ENCODE assay signal across 13 cellular contexts in genomic region chr5:150082364-150082763, GRCh38. TPM values are rescaled to one million over a fixed set of nuclear protein-coding genes. Genes with fewer than 3 reads are reported as not detected.
DNase-seq lines count a peak whose midpoint lies in the region; ATAC-seq, FAIRE-seq and TF ChIP-seq lines count a peak whose summit lies in the region.
"Had no signal": no experiment of that assay in that cellular context is flagged by ENCODE, and none has a peak within 500 bp of the region (broad histone marks: within the 10 kb centered on the region; RNA-seq: fewer than 3 reads in every experiment).

No MANE protein-coding gene starts in this region.

- H3K9me3 ChIP-seq in spleen (no peaks in the 10 kb centered on the region), kidney (ENCODE audit: control insufficient read depth in 1 of 2, low read length in 2 of 2) (no peaks in the 10 kb centered on the region)

- H3K27me3 ChIP-seq in spleen (replicated peaks in 1 of 7) = peaks cover 0 to 4% (median 0%) of the 10 kb centered on the region in 7 donors

- H3K27me3 Mint-ChIP-seq in activated B cell treated with CpG ODN at 0.5 μM for 24 hours = peaks cover 6% of the 10 kb centered on the region

- H3K27ac Mint-ChIP-seq in activated B cell treated with CpG ODN at 0.5 μM for 24 hours = peak overlapping the region; percentile 53

- peaks cover 0 to 36% (median 0%) of the 10 kb centered on the region in 6 donors for H3K36me3 ChIP-seq in spleen
- H3K36me3 ChIP-seq in kidney (ENCODE audit: control insufficient read depth in 1 of 2, insufficient read depth in 2 of 2, low read length in 2 of 2) = no peaks in the 10 kb centered on the region

- TF ChIP-seq CTCF in activated B cell treated with CpG ODN at 0.5 μM for 24 hours (IDR thresholded peaks at IDR 0.05) = no peak
- no peak for TF ChIP-seq CTCF in spleen (IDR thresholded peaks at IDR 0.05 in 8 of 11, conservative IDR thresholded peaks at IDR 0.05 in 3 of 11)
- TF ChIP-seq CTCF in kidney (IDR thresholded peaks at IDR 0.05; ENCODE audit: borderline replicate concordance, extremely low read depth, insufficient read depth) = no peak

- FAIRE-seq in kidney (lab: Jason Lieb, UNC) = no peak
- FAIRE-seq: G401.6, HTR-8/SVneo had no signal

- H3K36me3 Mint-ChIP-seq in activated B cell treated with CpG ODN at 0.5 μM for 24 hours (ENCODE audit: low read depth) = no peaks in the 10 kb centered on the region

- POLR2A ChIA-PET in activated B cell treated with CpG ODN at 0.5 μM for 24 hours (lab: Charles Lee) = no interaction called here

- peak; percentile 15 for ATAC-seq in HG02678 (IDR thresholded peaks at IDR 0.05; ENCODE audit: unreplicated experiment)
- peak; percentile 20 for ATAC-seq in activated B cell treated with CpG ODN at 0.5 μM for 24 hours (ENCODE audit: low read depth)

- H3K4me1 ChIP-seq in spleen (peaks cover 13 to 33% (median 20%) of the 10 kb centered on the region in 6 donors), kidney (ENCODE audit: control insufficient read depth in 1 of 2, insufficient read depth in 1 of 2, low read depth in 1 of 2, low read length in 2 of 2) (no peaks in the 10 kb centered on the region)

- no peak overlapping the region for H3K9ac ChIP-seq in kidney (ENCODE audit: low read length in 2 of 2)

- TF ChIP-seq POLR2A in spleen (IDR thresholded peaks at IDR 0.05) = no peak

- H3K4me1 Mint-ChIP-seq in activated B cell treated with CpG ODN at 0.5 μM for 24 hours = peaks cover 32% of the 10 kb centered on the region

- CTCF ChIA-PET in activated B cell treated with CpG ODN at 0.5 μM for 24 hours (lab: Charles Lee) = no interaction called here

- DNase-seq in SIG-M5 treated with dmso at 0.1 percent for 504 hours (lab: John Stamatoyannopoulos, UW; ENCODE audit: unreplicated experiment) = peak; percentile 50
- no peak for DNase-seq in SIG-M5 (lab: John Stamatoyannopoulos, UW)
- DNase-seq in activated B cell treated with CpG ODN at 0.5 μM for 24 hours = no peak
- DNase-seq in spleen = no peak
- DNase-seq in HuH-7 (ENCODE audit: low spot score) = no peak
- DNase-seq in T-helper 1 cell = no peak
- DNase-seq in kidney = no peak
- DNase-seq: activated CD4-positive, alpha-beta T cell treated with anti-CD3 and anti-CD28 coated beads, Interleukin-2, amount 50 U/mL, for 48 hours; NCI-H2171 had no signal

- peak overlapping the region; percentile 44 for H3K4me3 Mint-ChIP-seq in activated B cell treated with CpG ODN at 0.5 μM for 24 hours

- peak overlapping the region in 5 of 8 donors; percentile 24 to 73 (median 53) for H3K27ac ChIP-seq in spleen
- no peak overlapping the region for H3K27ac ChIP-seq in kidney (ENCODE audit: low read depth in 2 of 2, low read length in 2 of 2)
- H3K27ac ChIP-seq: epithelial cell of prostate had no signal

- 16 to 32% (median 21%) methylated on average over 3 of the region's 3 CpGs for WGBS in spleen, 5 donors

- intact Hi-C loops in activated B cell treated with CpG ODN at 0.5 μM for 24 hours (cut with micrococcal nuclease) (no loop called here), spleen (cut with DNase I; ENCODE audit: low total_unique reads) (no loop called here), kidney (cut with DNase I) (no loop called here)

- H3K4me3 ChIP-seq in spleen (peak overlapping the region in 5 of 8 donors; percentile 10 to 68 (median 20)), kidney (ENCODE audit: low read length in 2 of 2) (no peak overlapping the region)

- no peaks in the 10 kb centered on the region for H3K9me3 Mint-ChIP-seq in activated B cell treated with CpG ODN at 0.5 μM for 24 hours

RNA-seq across cellular contexts. Expression of gene CSF1R, which starts 4.0 kb away (rescaled TPM):
- total RNA-seq in activated B cell treated with CpG ODN at 0.5 μM for 24 hours (0.44 and 0.69 TPM in 2 replicates), spleen (100 to 1,000 TPM; 285 to 429 (median 312) TPM), kidney (55.8 TPM)
- polyA plus RNA-seq in spleen (10 to 100 TPM; 23.1 to 30.1 (median 28.2) TPM), kidney (ENCODE audit: insufficient read depth, low read depth, low replicate concordance) (7.5 TPM)

Comparison
In these comparisons a context has a peak if more than half of its experiments do, and no peak if none do; other contexts are left out.
1. H3K27ac ChIP-seq: peak in spleen (5 of 8); none in kidney (0 of 2).
2. H3K4me3 ChIP-seq: peak in spleen (5 of 8); none in kidney (0 of 2).
3. RNA of gene CSF1R, which starts 4.0 kb away (total RNA-seq): 285 to 429 TPM in spleen and 55.8 TPM in kidney (single experiment); 0.44 to 0.69 TPM in activated B cell treated with CpG ODN at 0.5 μM for 24 hours; every median in the first group is over 10 times any median in the second.